8 cellular contexts compared by ENCODE assay signal in the genomic region with DNA sequence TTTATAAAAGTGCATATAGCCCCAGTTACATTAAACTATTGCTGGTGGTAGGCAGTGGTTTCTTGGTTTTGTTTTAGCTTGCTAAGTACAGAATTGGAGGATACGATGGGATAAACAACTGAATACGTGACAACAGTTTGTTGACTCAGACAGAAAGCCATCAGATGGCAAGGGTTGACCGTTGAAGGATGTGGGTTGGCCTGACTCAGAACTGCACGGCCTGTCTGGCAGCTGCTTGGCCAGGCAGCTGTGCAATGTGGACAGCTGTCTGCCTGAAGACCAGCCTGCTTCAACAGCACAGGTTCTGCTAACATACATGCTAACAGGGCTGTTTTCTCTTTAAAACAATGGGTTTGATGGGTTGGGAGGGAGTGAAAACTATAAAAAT. TPM values are rescaled to one million over a fixed set of nuclear protein-coding genes. Genes with fewer than 3 reads are reported as not detected.
DNase-seq lines count a peak whose midpoint lies in the region; ATAC-seq and TF ChIP-seq lines count a peak whose summit lies in the region.

No MANE protein-coding gene starts in this region.

- peaks cover 21% of the 10 kb centered on the region for H3K4me1 Mint-ChIP-seq in activated CD4-positive, alpha-beta T cell treated with anti-CD3 and anti-CD28 coated beads, Interleukin-2, amount 10 ng/mL, durations not matched to agents 24 days and 14 days
- H3K4me1 Mint-ChIP-seq in WTC11 (peaks cover 6% of the 10 kb centered on the region), nephron progenitor cell (peaks cover 20% of the 10 kb centered on the region)

- peak overlapping the region; percentile 64 for H3K4me3 Mint-ChIP-seq in activated CD4-positive, alpha-beta T cell treated with anti-CD3 and anti-CD28 coated beads, Interleukin-2, amount 10 ng/mL, durations not matched to agents 24 days and 14 days
- no peak overlapping the region for H3K4me3 Mint-ChIP-seq in WTC11
- H3K4me3 Mint-ChIP-seq in nephron progenitor cell = no peak overlapping the region

- TF ChIP-seq EP300 in ovary (IDR thresholded peaks at IDR 0.05) = no peak

- TF ChIP-seq CTCF in WTC11 (IDR thresholded peaks at IDR 0.05) = no peak
- TF ChIP-seq CTCF in nephron progenitor cell (IDR thresholded peaks at IDR 0.05) = no peak
- no peak for TF ChIP-seq CTCF in ovary (IDR thresholded peaks at IDR 0.05)
- no peak for TF ChIP-seq CTCF in vagina (IDR thresholded peaks at IDR 0.05)

- H3K9me3 ChIP-seq in ovary (no peaks in the 10 kb centered on the region), vagina (no peaks in the 10 kb centered on the region)

- H3K4me3 ChIP-seq in ovary = no peak overlapping the region
- no peak overlapping the region for H3K4me3 ChIP-seq in vagina

- H3K36me3 Mint-ChIP-seq in activated CD4-positive, alpha-beta T cell treated with anti-CD3 and anti-CD28 coated beads, Interleukin-2, amount 10 ng/mL, durations not matched to agents 24 days and 14 days (ENCODE audit: low read depth) = no peaks in the 10 kb centered on the region
- H3K36me3 Mint-ChIP-seq in WTC11 (no peaks in the 10 kb centered on the region), nephron progenitor cell (ENCODE audit: low read depth) (no peaks in the 10 kb centered on the region)

- H3K9me3 Mint-ChIP-seq in activated CD4-positive, alpha-beta T cell treated with anti-CD3 and anti-CD28 coated beads, Interleukin-2, amount 10 ng/mL, durations not matched to agents 24 days and 14 days = no peaks in the 10 kb centered on the region
- H3K9me3 Mint-ChIP-seq in WTC11 = no peaks in the 10 kb centered on the region
- H3K9me3 Mint-ChIP-seq in nephron progenitor cell = no peaks in the 10 kb centered on the region

- ATAC-seq in GM21737 (IDR thresholded peaks at IDR 0.05; ENCODE audit: unreplicated experiment) = peak; percentile 99
- ATAC-seq in WTC11 = peak; percentile 32; the same call in 1 of the 2 replicates

- intact Hi-C loops in activated CD4-positive, alpha-beta T cell treated with anti-CD3 and anti-CD28 coated beads, Interleukin-2, amount 10 ng/mL, durations not matched to agents 24 days and 14 days (cut with micrococcal nuclease) = loop anchor here (1.0 kb wide), 1 partner anchor 9 kb away; no protein-coding TSS in a partner anchor
- intact Hi-C loops in ovary (cut with DNase I) (no loop called here), vagina (cut with DNase I) (no loop called here)

- TF ChIP-seq POLR2A in ovary (IDR thresholded peaks at IDR 0.05) = no peak
- TF ChIP-seq POLR2A in vagina (IDR thresholded peaks at IDR 0.05) = no peak

- 14 to 31% (median 17%) methylated on average over 4 of the region's 4 CpGs for WGBS in ovary, 3 donors

- POLR2A ChIA-PET in WTC11 (lab: Charles Lee) = no interaction called here

- peak; percentile 79 for DNase-seq in activated CD4-positive, alpha-beta T cell treated with anti-CD3 and anti-CD28 coated beads, Interleukin-2, amount 10 ng/mL, durations not matched to agents 24 days and 14 days
- DNase-seq in activated CD4-positive, alpha-beta T cell treated with anti-CD3 and anti-CD28 coated beads for 48 hours = no peak
- DNase-seq in HT1080 (ENCODE audit: low read depth) = peak; percentile 91
- DNase-seq in WTC11 (ENCODE audit: low spot score) = no peak
- DNase-seq in nephron progenitor cell = no peak
- DNase-seq in ovary = no peak
- DNase-seq in vagina (ENCODE audit: extremely low spot score in 2 of 2) = no peak

- H3K27me3 ChIP-seq in ovary = no peaks in the 10 kb centered on the region
- H3K27me3 ChIP-seq in vagina = no peaks in the 10 kb centered on the region

- peak overlapping the region; percentile 87 for H3K27ac Mint-ChIP-seq in activated CD4-positive, alpha-beta T cell treated with anti-CD3 and anti-CD28 coated beads, Interleukin-2, amount 10 ng/mL, durations not matched to agents 24 days and 14 days
- H3K27ac Mint-ChIP-seq in WTC11 (no peak overlapping the region), nephron progenitor cell (peak overlapping the region; percentile 53)

- CTCF ChIA-PET in WTC11 (lab: Charles Lee) = no interaction called here

- H3K27me3 Mint-ChIP-seq in activated CD4-positive, alpha-beta T cell treated with anti-CD3 and anti-CD28 coated beads, Interleukin-2, amount 10 ng/mL, durations not matched to agents 24 days and 14 days = peaks cover 4% of the 10 kb centered on the region
- no peaks in the 10 kb centered on the region for H3K27me3 Mint-ChIP-seq in WTC11 (ENCODE audit: low read depth)
- H3K27me3 Mint-ChIP-seq in nephron progenitor cell (ENCODE audit: low read depth, poor library complexity) = no peaks in the 10 kb centered on the region

- H3K36me3 ChIP-seq in ovary = no peaks in the 10 kb centered on the region
- no peaks in the 10 kb centered on the region for H3K36me3 ChIP-seq in vagina

- H3K4me1 ChIP-seq in ovary (ENCODE audit: insufficient read depth) = no peaks in the 10 kb centered on the region
- no peaks in the 10 kb centered on the region for H3K4me1 ChIP-seq in vagina

- H3K27ac ChIP-seq in ovary = no peak overlapping the region
- no peak overlapping the region for H3K27ac ChIP-seq in vagina

TF ChIP-seq in WTC11, 78 proteins besides CTCF, POLR2A, EP300 and RAD21 (continues in another document):
- TF ChIP-seq, protein P1, sequence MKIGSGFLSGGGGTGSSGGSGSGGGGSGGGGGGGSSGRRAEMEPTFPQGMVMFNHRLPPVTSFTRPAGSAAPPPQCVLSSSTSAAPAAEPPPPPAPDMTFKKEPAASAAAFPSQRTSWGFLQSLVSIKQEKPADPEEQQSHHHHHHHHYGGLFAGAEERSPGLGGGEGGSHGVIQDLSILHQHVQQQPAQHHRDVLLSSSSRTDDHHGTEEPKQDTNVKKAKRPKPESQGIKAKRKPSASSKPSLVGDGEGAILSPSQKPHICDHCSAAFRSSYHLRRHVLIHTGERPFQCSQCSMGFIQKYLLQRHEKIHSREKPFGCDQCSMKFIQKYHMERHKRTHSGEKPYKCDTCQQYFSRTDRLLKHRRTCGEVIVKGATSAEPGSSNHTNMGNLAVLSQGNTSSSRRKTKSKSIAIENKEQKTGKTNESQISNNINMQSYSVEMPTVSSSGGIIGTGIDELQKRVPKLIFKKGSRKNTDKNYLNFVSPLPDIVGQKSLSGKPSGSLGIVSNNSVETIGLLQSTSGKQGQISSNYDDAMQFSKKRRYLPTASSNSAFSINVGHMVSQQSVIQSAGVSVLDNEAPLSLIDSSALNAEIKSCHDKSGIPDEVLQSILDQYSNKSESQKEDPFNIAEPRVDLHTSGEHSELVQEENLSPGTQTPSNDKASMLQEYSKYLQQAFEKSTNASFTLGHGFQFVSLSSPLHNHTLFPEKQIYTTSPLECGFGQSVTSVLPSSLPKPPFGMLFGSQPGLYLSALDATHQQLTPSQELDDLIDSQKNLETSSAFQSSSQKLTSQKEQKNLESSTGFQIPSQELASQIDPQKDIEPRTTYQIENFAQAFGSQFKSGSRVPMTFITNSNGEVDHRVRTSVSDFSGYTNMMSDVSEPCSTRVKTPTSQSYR (CRISPR knock-in tag; IDR thresholded peaks at IDR 0.05) = no peak
- TF ChIP-seq SOX15 (CRISPR knock-in tag; IDR thresholded peaks at IDR 0.05) (no peak), RELA (CRISPR knock-in tag; IDR thresholded peaks at IDR 0.05; ENCODE audit: borderline replicate concordance) (no peak), SMAD3 (CRISPR knock-in tag; IDR thresholded peaks at IDR 0.05; ENCODE audit: borderline replicate concordance) (no peak), NFE2L1 (CRISPR knock-in tag; IDR thresholded peaks at IDR 0.05) (no peak)
- TF ChIP-seq, protein P2, sequence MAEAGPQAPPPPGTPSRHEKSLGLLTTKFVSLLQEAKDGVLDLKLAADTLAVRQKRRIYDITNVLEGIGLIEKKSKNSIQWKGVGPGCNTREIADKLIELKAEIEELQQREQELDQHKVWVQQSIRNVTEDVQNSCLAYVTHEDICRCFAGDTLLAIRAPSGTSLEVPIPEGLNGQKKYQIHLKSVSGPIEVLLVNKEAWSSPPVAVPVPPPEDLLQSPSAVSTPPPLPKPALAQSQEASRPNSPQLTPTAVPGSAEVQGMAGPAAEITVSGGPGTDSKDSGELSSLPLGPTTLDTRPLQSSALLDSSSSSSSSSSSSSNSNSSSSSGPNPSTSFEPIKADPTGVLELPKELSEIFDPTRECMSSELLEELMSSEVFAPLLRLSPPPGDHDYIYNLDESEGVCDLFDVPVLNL (CRISPR knock-in tag; IDR thresholded peaks at IDR 0.05; ENCODE audit: borderline replicate concordance, low read depth) = no peak

RNA-seq across cellular contexts. Expression of gene PRKRA, which starts 46.6 kb away (rescaled TPM):
- total RNA-seq in activated CD4-positive, alpha-beta T cell treated with anti-CD3 and anti-CD28 coated beads, Interleukin-2, amount 10 ng/mL, durations not matched to agents 24 days and 14 days = 52.4 and 61.2 TPM in 2 replicates
- total RNA-seq in HT1080 (2014; rRNA removed; shearing (Covaris generic)) = 47.4 and 94.2 TPM in 2 replicates
- 45.8 and 46.9 TPM in 2 replicates for polyA plus RNA-seq in HT1080 (2015; cell fraction: cytosol; rRNA removed)
- 22.8 and 27.6 TPM in 2 replicates for polyA plus RNA-seq in HT1080 (2015; cell fraction: nucleus; rRNA removed)
- total RNA-seq in WTC11 (2021) (55.4 to 57.6 TPM (median 55.4 TPM) in 3 replicates), ovary (10 to 100 TPM; 39.6 to 57.8 (median 50.7) TPM), vagina (79.3 TPM)
- 10 to 100 TPM; 34.2 to 56.7 TPM for polyA plus RNA-seq in ovary

RNA-seq across cellular contexts. Expression of gene PJVK, which starts 46.8 kb away (rescaled TPM):
- 2.0 and 2.3 TPM in 2 replicates for total RNA-seq in activated CD4-positive, alpha-beta T cell treated with anti-CD3 and anti-CD28 coated beads, Interleukin-2, amount 10 ng/mL, durations not matched to agents 24 days and 14 days
- 0.39 and 0.47 TPM in 2 replicates for total RNA-seq in HT1080 (2014; rRNA removed; shearing (Covaris generic))
- 0.29 and 0.42 TPM in 2 replicates for polyA plus RNA-seq in HT1080 (2015; cell fraction: cytosol; rRNA removed)
- polyA plus RNA-seq in HT1080 (2015; cell fraction: nucleus; rRNA removed) = 2.0 and 4.2 TPM in 2 replicates
- 2.5 to 6.8 TPM (median 4.4 TPM) in 3 replicates for total RNA-seq in WTC11 (2021)
- total RNA-seq in ovary = 1 to 10 TPM; 2.6 to 7.3 (median 6.0) TPM
- 1 to 10 TPM; 5.1 to 5.6 TPM for polyA plus RNA-seq in ovary
- total RNA-seq in vagina = 4.9 TPM

Comparison
In these comparisons a context has a peak if more than half of its experiments do, and no peak if none do; other contexts are left out.
1. DNase-seq: peak in activated CD4-positive, alpha-beta T cell treated with anti-CD3 and anti-CD28 coated beads, Interleukin-2, amount 10 ng/mL, durations not matched to agents 24 days and 14 days (single experiment) and HT1080 (single experiment); none in activated CD4-positive, alpha-beta T cell treated with anti-CD3 and anti-CD28 coated beads for 48 hours (single experiment), WTC11 (single experiment), nephron progenitor cell (single experiment), ovary (0 of 5) and vagina (0 of 2).